ENCODE assay signal across 19 cellular contexts in genomic region chr4:172096771-172097170, GRCh38.
"Had no signal": no experiment of that assay in that cellular context is flagged by ENCODE, and none has a peak within 500 bp of the region (broad histone marks: within the 10 kb centered on the region; RNA-seq: fewer than 3 reads in every experiment).

No MANE protein-coding gene starts in this region.

- H3K27me3 ChIP-seq: foreskin keratinocyte, left lung, neural progenitor cell, transverse colon had no signal

- H3K36me3 ChIP-seq: left lung, neural progenitor cell, transverse colon had no signal

- H3K4me1 ChIP-seq: foreskin keratinocyte, left lung, neural progenitor cell, transverse colon had no signal

- H3K27ac ChIP-seq: foreskin keratinocyte, left lung, neural progenitor cell, transverse colon had no signal

- H2AFZ ChIP-seq: neural progenitor cell had no signal

- H3K4me3 ChIP-seq: left lung, lung, neural progenitor cell, transverse colon had no signal

- H3K9me3 ChIP-seq: left lung, transverse colon had no signal

- H3K4me2 ChIP-seq: neural progenitor cell had no signal

- DNase-seq: activated CD4-positive, alpha-beta T cell treated with anti-CD3 and anti-CD28 coated beads, Interleukin-2, amount 10 ng/mL, durations not matched to agents 7 days and 5 days; activated CD8-positive, alpha-beta T cell treated with anti-CD3 and anti-CD28 coated beads, Interleukin-2, amount 10 ng/mL, durations not matched to agents 7 days and 5 days; activated gamma-delta T cell treated with Interleukin-2 at 50 U/mL for 16 hours; anterior cingulate cortex; cerebellar nuclear complex; cortex of kidney; endodermal cell; foreskin keratinocyte; kidney glomerular epithelial cell; left lung; naive thymus-derived CD8-positive, alpha-beta T cell; small intestine; stimulated activated CD4-positive, alpha-beta T cell treated with anti-CD3 and anti-CD28 coated beads, Interleukin-2, amount 100 ng/mL, for 48 hours; stimulated activated CD8-positive, alpha-beta memory T cell treated with anti-CD3 and anti-CD28 coated beads, Interleukin-4, amount 100 ng/mL, for 48 hours; stimulated activated naive B cell treated with anti-CD40 and anti-IgM and Interleukin-4, amounts not matched to agents 10 μg/mL and 1 μg/mL and 100 μg/mL, for 72 hours; transverse colon had no signal

- ATAC-seq: activated CD8-positive, alpha-beta T cell treated with anti-CD3 and anti-CD28 coated beads, Interleukin-2, amount 10 ng/mL, durations not matched to agents 7 days and 5 days; foreskin keratinocyte; left lung; naive thymus-derived CD8-positive, alpha-beta T cell; sciatic nerve; stimulated activated naive B cell treated with anti-CD40 and anti-IgM and Interleukin-4, amounts not matched to agents 10 μg/mL and 1 μg/mL and 100 μg/mL, for 72 hours had no signal
